In genomic region chr5:162996052-162996451, GRCh38 we compare ENCODE assay signal across 3 cellular contexts.
TF ChIP-seq lines count a peak whose summit lies in the region.

No MANE protein-coding gene starts in this region.

TF ChIP-seq in A549, 52 proteins besides CTCF, POLR2A, EP300 and RAD21:
- no peak for TF ChIP-seq ZSCAN20 (CRISPR knock-in tag; IDR thresholded peaks at IDR 0.05)
- TF ChIP-seq ZFP36 (IDR thresholded peaks at IDR 0.05; ENCODE audit: borderline replicate concordance, partially characterized antibody): no peak
- TF ChIP-seq MYC (IDR thresholded peaks at IDR 0.05; ENCODE audit: borderline replicate concordance, low read length): no peak
- TF ChIP-seq HMGXB4 (CRISPR knock-in tag; IDR thresholded peaks at IDR 0.05; ENCODE audit: borderline replicate concordance): no peak
- peak; percentile 85 for TF ChIP-seq MAFK (IDR thresholded peaks at IDR 0.05; ENCODE audit: partially characterized antibody)
- TF ChIP-seq NPAS2 (CRISPR knock-in tag; IDR thresholded peaks at IDR 0.05; ENCODE audit: borderline replicate concordance): no peak

TF ChIP-seq in IMR-90, 13 proteins besides CTCF, POLR2A, EP300 and RAD21:
- no peak for TF ChIP-seq SMC3 (IDR thresholded peaks at IDR 0.05; ENCODE audit: low read depth, low read length)
- peak; percentile 87 for TF ChIP-seq MAFK (IDR thresholded peaks at IDR 0.05; ENCODE audit: low read depth, low read length)

TF ChIP-seq in K562, 482 proteins besides CTCF, POLR2A, EP300 and RAD21:
- TF ChIP-seq SMARCC2 (IDR thresholded peaks at IDR 0.05; ENCODE audit: low read depth): no peak
- peak; percentile 71 for TF ChIP-seq MAFK (IDR thresholded peaks at IDR 0.05; ENCODE audit: low read length)
- TF ChIP-seq BMI1 (IDR thresholded peaks at IDR 0.05; ENCODE audit: low read length): no peak
- TF ChIP-seq MAFG (tag; conservative IDR thresholded peaks at IDR 0.05): 0 out of 2 replicates have a peak, but pooled peaks have one; percentile 16
- TF ChIP-seq C11orf30 (IDR thresholded peaks at IDR 0.05; ENCODE audit: low read depth): peak; percentile 39; the same call in 1 of the 2 replicates
- TF ChIP-seq NFXL1 (CRISPR knock-in tag; IDR thresholded peaks at IDR 0.05): no peak
- no peak for TF ChIP-seq SOX6 (IDR thresholded peaks at IDR 0.05)
- no peak for TF ChIP-seq PHF20 (IDR thresholded peaks at IDR 0.05; ENCODE audit: partially characterized antibody)
- no peak for TF ChIP-seq HINFP (tag; conservative IDR thresholded peaks at IDR 0.05; ENCODE audit: low read depth)
- TF ChIP-seq SNIP1 (IDR thresholded peaks at IDR 0.05; ENCODE audit: low read depth): no peak
- TF ChIP-seq HDAC1 (IDR thresholded peaks at IDR 0.05): no peak
- no peak for TF ChIP-seq ZNF165 (CRISPR knock-in tag; IDR thresholded peaks at IDR 0.05; ENCODE audit: borderline replicate concordance)
- no peak for TF ChIP-seq RUNX1 (IDR thresholded peaks at IDR 0.05; ENCODE audit: low read depth)
- no peak for TF ChIP-seq POLR2G (IDR thresholded peaks at IDR 0.05; ENCODE audit: low read depth, low read length)
- no peak for TF ChIP-seq PCBP2 (IDR thresholded peaks at IDR 0.05; ENCODE audit: low read depth, low read length, poor library complexity, severe bottlenecking)
- no peak for TF ChIP-seq ARID2 (IDR thresholded peaks at IDR 0.05)
- TF ChIP-seq ATF7 (IDR thresholded peaks at IDR 0.05): no peak
- peak; percentile 50 for TF ChIP-seq ZNF316 (IDR thresholded peaks at IDR 0.05)
- TF ChIP-seq NFYB (IDR thresholded peaks at IDR 0.05; ENCODE audit: extremely low read depth, insufficient read length): no peak
- TF ChIP-seq DACH1 (IDR thresholded peaks at IDR 0.05; ENCODE audit: partially characterized antibody): no peak
- TF ChIP-seq USF2 (CRISPR knock-in tag; IDR thresholded peaks at IDR 0.05): no peak
- no peak for TF ChIP-seq ZMIZ1 (IDR thresholded peaks at IDR 0.05; ENCODE audit: low read depth in 2 of 2, low read length in 2 of 2)
- no peak for TF ChIP-seq TRIM25 (IDR thresholded peaks at IDR 0.05; ENCODE audit: borderline replicate concordance)
- no peak for TF ChIP-seq ZNF780A (CRISPR knock-in tag; IDR thresholded peaks at IDR 0.05)
- peak; percentile 79 for TF ChIP-seq MAFF (IDR thresholded peaks at IDR 0.05; ENCODE audit: low read length)
- no peak for TF ChIP-seq ZNF696 (CRISPR knock-in tag; conservative IDR thresholded peaks at IDR 0.05)
- no peak for TF ChIP-seq HNRNPUL1 (IDR thresholded peaks at IDR 0.05; ENCODE audit: low read length)
